Comparison of ENCODE assay signal across 8 cellular contexts in the genomic region with DNA sequence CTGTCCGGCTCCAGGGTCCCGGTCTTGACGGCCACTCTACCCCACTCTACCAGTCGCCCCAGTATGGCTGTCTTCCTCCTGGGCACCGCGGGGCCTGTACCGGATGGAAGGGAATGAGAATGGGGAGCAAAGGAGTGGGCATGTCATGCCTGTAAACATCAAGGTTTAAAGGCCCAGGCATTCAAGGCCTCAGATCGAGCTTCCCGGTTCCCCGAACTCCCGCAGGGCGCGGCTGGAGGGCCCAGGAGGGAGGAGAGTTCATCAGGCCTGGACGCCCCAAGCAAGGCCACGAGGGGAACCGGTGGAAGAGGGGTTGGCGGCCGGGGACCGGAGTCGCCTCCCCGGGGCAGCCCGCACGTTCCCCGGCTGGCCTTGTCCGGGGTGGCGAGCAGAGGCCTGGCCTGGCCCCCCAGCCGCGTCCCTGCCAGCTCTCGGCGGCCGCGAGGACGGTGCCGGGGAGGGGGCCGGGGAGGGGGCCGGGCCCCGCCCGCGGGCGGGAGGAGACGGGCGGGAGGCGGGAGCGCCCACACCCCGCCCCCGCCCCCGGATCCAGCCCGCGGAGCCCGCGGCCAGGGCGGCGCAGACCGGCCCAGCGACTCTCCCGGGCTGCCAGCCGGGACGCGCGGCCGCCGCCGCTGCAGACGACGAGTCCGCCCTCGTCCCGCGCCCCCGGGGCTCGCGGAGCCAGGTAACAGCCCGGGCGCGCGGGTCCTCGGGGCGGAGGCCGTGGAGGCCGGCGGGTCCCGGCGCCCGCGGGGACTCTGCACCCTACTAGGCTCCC. TPM values are rescaled to one million over a fixed set of nuclear protein-coding genes. Genes with fewer than 3 reads are reported as not detected.
DNase-seq lines count a peak whose midpoint lies in the region; ATAC-seq, FAIRE-seq and TF ChIP-seq lines count a peak whose summit lies in the region.

CDC42EP1 (plus strand) TSS at position 580 of the 781 bp plus-strand sequence. CDS start 5,870 bp downstream, outside the sequence.

- H3K4me1 ChIP-seq in iPS-15b (ENCODE audit: control insufficient read depth, insufficient read depth, low read length): peaks cover 20% of the 10 kb centered on the region

- CTCF ChIA-PET in activated naive CD4-positive, alpha-beta T cell treated with anti-CD3 and anti-CD28 coated beads, Interleukin-2, amount 10 ng/mL, durations not matched to agents 7 days and 5 days (lab: Charles Lee): interaction anchor here (16.9 kb wide), 1 partner anchor 16 kb away, joined by 411 read pairs; no protein-coding TSS in a partner anchor

- H3K36me3 ChIP-seq in iPS-15b (ENCODE audit: control insufficient read depth, insufficient read depth, low read length): no peaks in the 10 kb centered on the region

- ATAC-seq in GM21381 (IDR thresholded peaks at IDR 0.05; ENCODE audit: unreplicated experiment): no peak

- TF ChIP-seq CTCF in brain (conservative IDR thresholded peaks at IDR 0.05): no peak
- no peak for TF ChIP-seq CTCF in D721Med (IDR thresholded peaks at IDR 0.05; ENCODE audit: insufficient read depth, missing control alignments)

- DNase-seq in activated naive CD4-positive, alpha-beta T cell treated with anti-CD3 and anti-CD28 coated beads, Interleukin-2, amount 10 ng/mL, durations not matched to agents 7 days and 5 days: no peak
- DNase-seq in renal cortical epithelial cell (ENCODE audit: low read depth) (no peak), amniotic stem cell (lab: John Stamatoyannopoulos, UW) (no peak), D721Med (ENCODE audit: insufficient read length, low spot score) (no peak)

- peak within 1 kb of the TSS; percentile 41 for H3K27ac Mint-ChIP-seq in activated naive CD4-positive, alpha-beta T cell treated with anti-CD3 and anti-CD28 coated beads, Interleukin-2, amount 50 U/mL, for 24 hours
- no peak within 1 kb of the TSS for H3K27ac Mint-ChIP-seq in activated naive CD4-positive, alpha-beta T cell treated with anti-CD3 and anti-CD28 coated beads, Interleukin-2, amount 10 ng/mL, durations not matched to agents 7 days and 5 days
- H3K27ac Mint-ChIP-seq in brain: peak within 1 kb of the TSS; percentile 58 to 97 (median 84)

- H3K36me3 Mint-ChIP-seq in activated naive CD4-positive, alpha-beta T cell treated with anti-CD3 and anti-CD28 coated beads, Interleukin-2, amount 50 U/mL, for 24 hours: no peaks in the 10 kb centered on the region
- no peaks in the 10 kb centered on the region for H3K36me3 Mint-ChIP-seq in activated naive CD4-positive, alpha-beta T cell treated with anti-CD3 and anti-CD28 coated beads, Interleukin-2, amount 10 ng/mL, durations not matched to agents 7 days and 5 days
- no peaks in the 10 kb centered on the region for H3K36me3 Mint-ChIP-seq in brain

- no peak for FAIRE-seq in D721Med (lab: Jason Lieb, UNC)

- H3K4me1 Mint-ChIP-seq in activated naive CD4-positive, alpha-beta T cell treated with anti-CD3 and anti-CD28 coated beads, Interleukin-2, amount 50 U/mL, for 24 hours: peaks cover 22% of the 10 kb centered on the region
- peaks cover 18% of the 10 kb centered on the region for H3K4me1 Mint-ChIP-seq in activated naive CD4-positive, alpha-beta T cell treated with anti-CD3 and anti-CD28 coated beads, Interleukin-2, amount 10 ng/mL, durations not matched to agents 7 days and 5 days
- H3K4me1 Mint-ChIP-seq in brain: peaks cover 68% of the 10 kb centered on the region

- H3K9ac ChIP-seq in iPS-15b (ENCODE audit: low read depth, low read length): peak within 1 kb of the TSS; percentile 12

- H3K9me3 Mint-ChIP-seq in activated naive CD4-positive, alpha-beta T cell treated with anti-CD3 and anti-CD28 coated beads, Interleukin-2, amount 50 U/mL, for 24 hours: no peaks in the 10 kb centered on the region
- H3K9me3 Mint-ChIP-seq in activated naive CD4-positive, alpha-beta T cell treated with anti-CD3 and anti-CD28 coated beads, Interleukin-2, amount 10 ng/mL, durations not matched to agents 7 days and 5 days: no peaks in the 10 kb centered on the region
- peaks cover 0 to 2% (median 0%) of the 10 kb centered on the region in 5 experiments for H3K9me3 Mint-ChIP-seq in brain

- H3K27me3 ChIP-seq in iPS-15b (ENCODE audit: control insufficient read depth, insufficient read depth, low read length): peaks cover 36% of the 10 kb centered on the region

- peak within 1 kb of the TSS; percentile 59 for H3K4me3 ChIP-seq in iPS-15b (ENCODE audit: low read depth, low read length)

- H3K27me3 Mint-ChIP-seq in activated naive CD4-positive, alpha-beta T cell treated with anti-CD3 and anti-CD28 coated beads, Interleukin-2, amount 50 U/mL, for 24 hours: peaks cover 29% of the 10 kb centered on the region
- H3K27me3 Mint-ChIP-seq in activated naive CD4-positive, alpha-beta T cell treated with anti-CD3 and anti-CD28 coated beads, Interleukin-2, amount 10 ng/mL, durations not matched to agents 7 days and 5 days: peaks cover 97% of the 10 kb centered on the region
- H3K27me3 Mint-ChIP-seq in brain: peaks cover 65% of the 10 kb centered on the region

- no peaks in the 10 kb centered on the region for H3K9me3 ChIP-seq in iPS-15b (ENCODE audit: control insufficient read depth, insufficient read depth, low read length)

- H3K4me3 Mint-ChIP-seq in activated naive CD4-positive, alpha-beta T cell treated with anti-CD3 and anti-CD28 coated beads, Interleukin-2, amount 50 U/mL, for 24 hours: peak within 1 kb of the TSS; percentile 80
- no peak within 1 kb of the TSS for H3K4me3 Mint-ChIP-seq in activated naive CD4-positive, alpha-beta T cell treated with anti-CD3 and anti-CD28 coated beads, Interleukin-2, amount 10 ng/mL, durations not matched to agents 7 days and 5 days
- peak within 1 kb of the TSS; percentile 81 to 93 (median 85) for H3K4me3 Mint-ChIP-seq in brain

RNA-seq across cellular contexts. Expression of gene CDC42EP1, which starts in this region (rescaled TPM):
- polyA plus RNA-seq in brain (ENCODE audit: insufficient read depth, low read depth, low replicate concordance): 69.7 TPM
- 20.8 and 42.7 TPM in 2 replicates for total RNA-seq in renal cortical epithelial cell
